In the genomic region with DNA sequence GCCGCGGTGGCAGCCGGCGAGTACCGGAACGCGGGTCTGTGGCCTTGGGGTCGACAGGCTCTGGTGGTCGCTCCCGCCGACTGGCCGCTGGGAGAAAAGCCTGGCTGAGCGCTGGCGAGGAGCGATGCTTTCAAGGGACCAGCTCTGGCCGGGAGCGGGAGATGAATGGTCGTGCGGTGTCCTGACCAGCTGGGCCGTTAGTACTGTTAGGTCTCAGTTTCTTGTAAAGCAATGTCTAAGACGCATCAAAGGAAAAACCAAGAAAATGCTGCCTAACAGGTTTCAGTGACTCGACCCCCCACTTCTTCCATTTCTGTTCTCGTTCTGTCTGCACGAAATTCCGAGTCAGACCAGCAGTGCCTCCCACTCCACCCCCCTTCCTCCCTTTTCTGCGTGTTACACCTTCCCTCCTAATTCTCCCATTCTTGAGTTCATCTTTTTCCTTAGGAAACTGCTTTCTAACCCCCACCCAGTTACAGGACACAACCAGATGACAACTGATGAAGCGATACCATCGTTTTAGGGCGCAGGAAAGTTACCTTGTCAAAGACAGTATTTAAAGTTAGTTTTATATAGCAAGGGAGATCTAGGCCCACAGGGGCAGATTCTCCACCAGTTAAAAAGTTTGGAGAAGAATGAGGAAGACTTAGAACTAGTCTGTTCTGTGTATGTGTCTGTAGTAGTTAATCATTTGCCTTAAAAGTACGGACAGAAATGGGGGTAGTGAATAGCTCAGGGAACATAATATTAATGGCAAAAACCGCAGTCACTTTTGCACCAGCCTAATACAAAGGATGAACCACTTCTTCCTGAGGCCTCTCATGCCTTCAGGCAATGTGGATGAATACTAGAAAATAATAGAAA, we compare ENCODE assay signal across 8 cellular contexts. TPM values are rescaled to one million over a fixed set of nuclear protein-coding genes. Genes with fewer than 3 reads are reported as not detected.
A peak's percentile ranks its signal among the peaks of the same experiment; 100 is the strongest.
DNase-seq lines count a peak whose midpoint lies in the region; ATAC-seq and TF ChIP-seq lines count a peak whose summit lies in the region.

No MANE protein-coding gene starts in this region.

- peaks cover 7% of the 10 kb centered on the region for H3K36me3 ChIP-seq in SJSA1
- no peaks in the 10 kb centered on the region for H3K36me3 ChIP-seq in mucosa of stomach (ENCODE audit: control insufficient read depth, insufficient read depth, low read length)

- no peaks in the 10 kb centered on the region for H3K9me3 ChIP-seq in SJSA1 (replicated peaks)
- H3K9me3 ChIP-seq in mucosa of stomach (ENCODE audit: control insufficient read depth, low read length): no peaks in the 10 kb centered on the region

- TF ChIP-seq CTCF in epithelial cell of esophagus (IDR thresholded peaks at IDR 0.05; ENCODE audit: insufficient read depth, low read depth, low read length, missing control alignments): no peak

- H3K27ac ChIP-seq in SJSA1: peak overlapping the region; percentile 96

- peak; percentile 45 for DNase-seq in NCI-H1105 treated with DMSO at 0.1 percent for 48 hours (lab: John Stamatoyannopoulos, UW)
- no peak for DNase-seq in NCI-H1105 (lab: John Stamatoyannopoulos, UW)
- DNase-seq in SJSA1 (ENCODE audit: low read depth in 1 of 2, low spot score in 2 of 2): no peak
- DNase-seq in epithelial cell of esophagus (ENCODE audit: low read depth): peak; percentile 38
- DNase-seq in H4 (ENCODE audit: low spot score): no peak
- no peak for DNase-seq in HuH-7 (ENCODE audit: low spot score)

- H3K9ac ChIP-seq in mucosa of stomach (ENCODE audit: low read length): peak overlapping the region; percentile 100

- H3K4me1 ChIP-seq in SJSA1 (replicated peaks) (no peaks in the 10 kb centered on the region), mucosa of stomach (ENCODE audit: control insufficient read depth, insufficient read depth, low read length) (peaks cover 18% of the 10 kb centered on the region)

- H3K27me3 ChIP-seq in SJSA1 (replicated peaks): no peaks in the 10 kb centered on the region
- no peaks in the 10 kb centered on the region for H3K27me3 ChIP-seq in mucosa of stomach (ENCODE audit: control insufficient read depth, insufficient read depth, low read length)

- ATAC-seq in HG02759 (IDR thresholded peaks at IDR 0.05; ENCODE audit: unreplicated experiment): peak; percentile 22

- H3K4me3 ChIP-seq in SJSA1 (peak overlapping the region; percentile 95), epithelial cell of esophagus (ENCODE audit: low read length) (peak overlapping the region; percentile 97), mucosa of stomach (ENCODE audit: low read length) (peak overlapping the region; percentile 100)

RNA-seq across cellular contexts. Expression of a gene that starts 1.0 kb away (rescaled TPM):
- 17.1 and 19.6 TPM in 2 replicates for total RNA-seq in SJSA1 (2014; rRNA removed; shearing (Covaris generic))
- 18.4 and 19.1 TPM in 2 replicates for total RNA-seq in H4 (2014; rRNA removed; shearing (Covaris generic))

Comparison
In these comparisons a context has a peak if more than half of its experiments do, and no peak if none do; other contexts are left out.
1. DNase-seq: peak in NCI-H1105 treated with DMSO at 0.1 percent for 48 hours (single experiment) and epithelial cell of esophagus (single experiment); none in NCI-H1105 (single experiment), SJSA1 (0 of 2), H4 (single experiment) and HuH-7 (single experiment).
2. Peak in every context shown above with its lines, with median percentiles within 50 percentile points of each other: H3K4me3 ChIP-seq.